10 cellular contexts compared by ENCODE assay signal in the genomic region with DNA sequence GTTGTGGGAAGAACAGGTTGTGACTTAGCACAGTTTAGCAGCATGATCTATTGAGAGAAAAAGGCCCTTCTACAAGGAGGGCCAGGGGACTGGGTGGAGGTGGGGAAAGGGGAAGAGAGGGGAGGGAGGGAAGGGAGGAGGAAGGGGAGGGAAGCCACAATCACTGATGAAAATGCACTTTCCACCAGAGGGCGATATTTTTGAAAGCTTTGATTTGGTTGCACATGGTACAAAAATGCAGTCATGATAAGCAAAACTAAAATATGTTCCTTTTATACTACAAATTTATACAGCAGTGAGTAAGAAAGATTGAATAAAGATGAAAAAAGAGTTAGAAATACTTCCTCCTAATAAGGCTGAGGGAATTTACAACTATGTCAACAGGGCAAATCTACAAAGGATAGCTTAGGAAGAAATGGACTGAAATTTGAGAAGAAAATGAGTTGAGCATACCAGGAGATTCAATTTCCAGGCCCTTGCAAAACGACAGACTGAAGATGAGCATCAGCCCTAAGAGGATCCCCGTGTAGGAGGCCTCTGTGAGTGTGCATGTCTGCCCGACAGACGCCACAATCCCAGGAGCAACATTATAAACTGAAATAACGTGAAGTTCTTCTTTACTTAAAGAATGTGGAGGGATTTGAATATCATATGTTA. TPM values are rescaled to one million over a fixed set of nuclear protein-coding genes. Genes with fewer than 3 reads are reported as not detected.
DNase-seq lines count a peak whose midpoint lies in the region; ATAC-seq, FAIRE-seq and TF ChIP-seq lines count a peak whose summit lies in the region.
"Had no signal": no experiment of that assay in that cellular context is flagged by ENCODE, and none has a peak within 500 bp of the region (broad histone marks: within the 10 kb centered on the region; RNA-seq: fewer than 3 reads in every experiment).

No MANE protein-coding gene starts in this region.

- TF ChIP-seq CTCF in kidney (IDR thresholded peaks at IDR 0.05; ENCODE audit: borderline replicate concordance, extremely low read depth, insufficient read depth), result peak; percentile 65
- TF ChIP-seq CTCF in transverse colon (IDR thresholded peaks at IDR 0.05), result peak; percentile 35 to 61 (median 53)

- TF ChIP-seq EP300 in transverse colon (IDR thresholded peaks at IDR 0.05; ENCODE audit: low read depth), result no peak

- H3K27ac ChIP-seq in kidney (ENCODE audit: low read depth in 2 of 2, low read length in 2 of 2), result no peak overlapping the region
- no peak overlapping the region for H3K27ac ChIP-seq in transverse colon

- no peaks in the 10 kb centered on the region for H3K27me3 ChIP-seq in transverse colon

- H3K9me3 ChIP-seq in kidney (ENCODE audit: control insufficient read depth in 1 of 2, low read length in 2 of 2) (peaks cover 3% of the 10 kb centered on the region in 2 donors), transverse colon (peaks cover 0 to 3% of the 10 kb centered on the region in 2 donors)

- in situ Hi-C loops in transverse colon (cut with MboI; ENCODE audit: low pct_ligation_motif_present in 1 of 4, low pct_unique_long_range_greater_than_20kb in 1 of 4, low sequenced_read_pairs in 3 of 4), result no loop called here

- intact Hi-C loops in kidney (cut with DNase I), result no loop called here
- intact Hi-C loops in transverse colon (cut with DNase I; ENCODE audit: low total_unique reads), result loop anchor here (5.0 kb wide), 1 partner anchor 396 kb away; no protein-coding TSS in a partner anchor

- no peak for FAIRE-seq in kidney (lab: Jason Lieb, UNC)

- H3K36me3 ChIP-seq in kidney (ENCODE audit: control insufficient read depth in 1 of 2, insufficient read depth in 2 of 2, low read length in 2 of 2) (peaks cover 29 to 56% of the 10 kb centered on the region in 2 donors), transverse colon (peaks cover 0 to 39% (median 10%) of the 10 kb centered on the region in 4 donors)

- no peak overlapping the region for H3K9ac ChIP-seq in kidney (ENCODE audit: low read length in 2 of 2)

- peak; percentile 51 for ATAC-seq in GM21619 (IDR thresholded peaks at IDR 0.05; ENCODE audit: unreplicated experiment)
- ATAC-seq in activated CD4-positive, CD25-positive, alpha-beta regulatory T cell treated with anti-CD3 and anti-CD28 coated beads, Interleukin-2, amount 50 U/mL, for 24 hours, result no peak

- DNase-seq in NCI-H2227 (lab: John Stamatoyannopoulos, UW; ENCODE audit: unreplicated experiment) (peak; percentile 51), NCI-H2227 treated with DMSO at 0.1 percent for 48 hours (lab: John Stamatoyannopoulos, UW) (no peak), NCI-H2081 treated with DMSO at 0.1 percent for 48 hours (lab: John Stamatoyannopoulos, UW) (peak; percentile 59), amniotic epithelial cell (ENCODE audit: low read depth) (peak; percentile 84), kidney (no peak), transverse colon (no peak)
- DNase-seq: activated naive CD8-positive, alpha-beta T cell treated with anti-CD3 and anti-CD28 coated beads, Interleukin-2, amount 10 ng/mL, durations not matched to agents 7 days and 5 days had no signal

- WGBS in transverse colon (ENCODE audit: low coverage in 1 of 2), 2 donors, result 63 to 67% methylated on average over 6 of the region's 6 CpGs

- H3K4me1 ChIP-seq in kidney (ENCODE audit: control insufficient read depth in 1 of 2, insufficient read depth in 1 of 2, low read depth in 1 of 2, low read length in 2 of 2) (no peaks in the 10 kb centered on the region), transverse colon (no peaks in the 10 kb centered on the region)

- no peak for TF ChIP-seq POLR2A in transverse colon (IDR thresholded peaks at IDR 0.05)

- H3K4me3 ChIP-seq in kidney (ENCODE audit: low read length in 2 of 2) (no peak overlapping the region), transverse colon (no peak overlapping the region)

RNA-seq across cellular contexts. Expression of a gene that starts 17.2 kb away (rescaled TPM):
- total RNA-seq in kidney (57.3 TPM), transverse colon (100 to 1,000 TPM in 2 of 4 donors, 10 to 100 TPM in 2; 70.7 to 344 (median 98.0) TPM)
- polyA plus RNA-seq in kidney (ENCODE audit: insufficient read depth, low read depth, low replicate concordance), result 111 TPM

RNA-seq across cellular contexts. Expression of a gene that starts 18.1 kb away (rescaled TPM):
- total RNA-seq in kidney (75.1 TPM), transverse colon (10 to 100 TPM; 21.3 to 96.1 (median 66.4) TPM)
- 122 TPM for polyA plus RNA-seq in kidney (ENCODE audit: insufficient read depth, low read depth, low replicate concordance)

RNA-seq across cellular contexts. Expression of a gene that starts 41.3 kb away (rescaled TPM):
- total RNA-seq in kidney (18.2 TPM), transverse colon (1 to 10 TPM in 1 of 4 donors, under 1 TPM in 1, not detected in 2; 0.96 to 2.5 TPM)
- polyA plus RNA-seq in kidney (ENCODE audit: insufficient read depth, low read depth, low replicate concordance), result 8.0 TPM
- total RNA-seq: activated naive CD8-positive, alpha-beta T cell treated with anti-CD3 and anti-CD28 coated beads, Interleukin-2, amount 10 ng/mL, durations not matched to agents 7 days and 5 days; CD8-positive, alpha-beta memory T cell had no signal
- polyA plus RNA-seq: CD8-positive, alpha-beta memory T cell had no signal

Comparison
In these comparisons a context has a peak if more than half of its experiments do, and no peak if none do; other contexts are left out.
1. DNase-seq: peak in NCI-H2227 (single experiment), NCI-H2081 treated with DMSO at 0.1 percent for 48 hours (single experiment) and amniotic epithelial cell (single experiment); none in NCI-H2227 treated with DMSO at 0.1 percent for 48 hours (single experiment), kidney (single experiment) and transverse colon (single experiment).